ENCODE assay signal across 14 cellular contexts in the genomic region with DNA sequence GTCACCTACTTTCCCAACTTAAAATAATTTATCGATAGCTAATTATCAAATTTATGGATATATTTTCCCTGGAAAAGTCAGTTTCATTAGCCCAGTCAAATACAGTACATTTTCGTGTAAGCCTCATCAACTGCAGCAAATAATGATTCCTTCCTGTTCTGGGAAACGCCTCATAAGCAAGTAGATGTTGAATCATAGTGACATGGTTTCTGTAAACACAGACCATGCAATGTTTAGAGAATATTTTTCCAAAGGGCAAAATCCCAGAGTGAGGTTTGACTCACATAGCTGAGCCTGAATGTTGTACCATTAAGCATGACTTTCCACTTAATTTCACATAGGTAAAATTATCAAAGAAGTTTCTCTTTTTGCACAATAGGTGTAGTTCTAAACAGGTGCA. TPM values are rescaled to one million over a fixed set of nuclear protein-coding genes. Genes with fewer than 3 reads are reported as not detected.
DNase-seq lines count a peak whose midpoint lies in the region; ATAC-seq, FAIRE-seq and TF ChIP-seq lines count a peak whose summit lies in the region.
"Had no signal": no experiment of that assay in that cellular context is flagged by ENCODE, and none has a peak within 500 bp of the region (broad histone marks: within the 10 kb centered on the region; RNA-seq: fewer than 3 reads in every experiment).

No MANE protein-coding gene starts in this region.

- H3K9me3 ChIP-seq in upper lobe of right lung = no peaks in the 10 kb centered on the region
- H3K9me3 ChIP-seq: colonic mucosa, gastroesophageal sphincter, testis had no signal

- no peak overlapping the region for H3K27ac ChIP-seq in upper lobe of right lung
- H3K27ac ChIP-seq: testis had no signal

- intact Hi-C loops in upper lobe of right lung (cut with DNase I) = no loop called here

- peak; percentile 99 for FAIRE-seq in islet of Langerhans (lab: Jason Lieb, UNC)

- TF ChIP-seq CTCF in astrocyte of the spinal cord (IDR thresholded peaks at IDR 0.05; ENCODE audit: low read depth, low read length) (no peak), upper lobe of right lung (IDR thresholded peaks at IDR 0.05) (no peak)

- no peaks in the 10 kb centered on the region for H3K36me3 ChIP-seq in upper lobe of right lung
- H3K36me3 ChIP-seq: colonic mucosa, gastroesophageal sphincter had no signal

- H3K4me3 ChIP-seq in astrocyte of the spinal cord (ENCODE audit: low read depth, low read length) (no peak overlapping the region), upper lobe of right lung (no peak overlapping the region)
- H3K4me3 ChIP-seq: colonic mucosa, gastroesophageal sphincter, testis had no signal

- in situ Hi-C loops in astrocyte of the spinal cord (cut with HindIII; ENCODE audit: low sequenced_read_pairs) = no loop called here

- DNase-seq in HCEC 1CT (peak; percentile 82), astrocyte of the spinal cord (ENCODE audit: low read depth, low spot score) (peak; percentile 57), upper lobe of right lung (no peak), iPS-NIHi7 (ENCODE audit: extremely low spot score) (no peak), NCI-H82 (lab: John Stamatoyannopoulos, UW) (no peak)
- DNase-seq: activated B cell treated with CpG ODN at 0.5 μM for 24 hours; activated CD8-positive, alpha-beta memory T cell treated with anti-CD3 and anti-CD28 coated beads, Interleukin-2, amount 50 U/mL, for 4 hours; colonic mucosa; Kasumi-1; nephron progenitor cell; testis had no signal

- ATAC-seq in upper lobe of right lung = peak; percentile 34
- ATAC-seq in GM21825 (IDR thresholded peaks at IDR 0.05; ENCODE audit: unreplicated experiment) = no peak
- ATAC-seq: gastroesophageal sphincter had no signal

- H3K4me1 ChIP-seq in upper lobe of right lung = peaks cover 10% of the 10 kb centered on the region
- H3K4me1 ChIP-seq: colonic mucosa, testis had no signal

- H3K27me3 ChIP-seq in upper lobe of right lung = no peaks in the 10 kb centered on the region
- H3K27me3 ChIP-seq: colonic mucosa, gastroesophageal sphincter, testis had no signal

RNA-seq across cellular contexts. Expression of gene VNN1, which starts 16.7 kb away (rescaled TPM):
- 10.1 TPM for total RNA-seq in upper lobe of right lung

RNA-seq across cellular contexts. Expression of gene VNN2, which starts 27.1 kb away (rescaled TPM):
- 14.0 TPM for total RNA-seq in upper lobe of right lung

Comparison
In these comparisons a context has a peak if more than half of its experiments do, and no peak if none do; other contexts are left out.
1. DNase-seq: peak in HCEC 1CT (single experiment) and astrocyte of the spinal cord (single experiment); none in upper lobe of right lung (single experiment), iPS-NIHi7 (single experiment) and NCI-H82 (single experiment).